ENCODE assay signal across 27 cellular contexts in the genomic region with DNA sequence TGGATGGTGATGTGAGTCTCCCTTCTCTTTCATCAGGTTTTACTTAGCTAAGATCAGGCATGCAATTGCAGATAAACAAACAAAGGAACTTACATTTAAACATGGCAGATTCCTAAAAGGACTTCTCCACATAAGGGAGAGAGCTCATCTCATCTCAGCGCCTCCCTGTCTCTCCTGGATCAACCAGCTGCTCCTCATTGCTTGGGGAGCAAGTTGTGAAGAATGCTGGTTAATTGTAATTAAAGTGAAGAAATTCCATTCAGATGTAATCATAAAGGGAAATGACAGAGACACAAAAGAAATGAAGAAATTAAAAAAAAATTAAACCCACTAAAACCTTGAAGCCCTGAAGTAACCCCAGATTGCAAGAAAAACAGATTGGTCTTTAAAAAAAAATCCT.
DNase-seq lines count a peak whose midpoint lies in the region; ATAC-seq and TF ChIP-seq lines count a peak whose summit lies in the region.
"Had no signal": no experiment of that assay in that cellular context is flagged by ENCODE, and none has a peak within 500 bp of the region (broad histone marks: within the 10 kb centered on the region; RNA-seq: fewer than 3 reads in every experiment).

No MANE protein-coding gene starts in this region.

- peaks cover 13% of the 10 kb centered on the region for H3K36me3 Mint-ChIP-seq in osteocyte (ENCODE audit: unreplicated experiment)
- H3K36me3 Mint-ChIP-seq: activated naive CD4-positive, alpha-beta T cell treated with anti-CD3 and anti-CD28 coated beads, Interleukin-2, amount 50 U/mL, for 72 hours; CD4-positive, alpha-beta memory T cell; stimulated activated naive B cell treated with anti-CD40 and anti-IgM and Interleukin-4, amounts not matched to agents 10 μg/mL and 1 μg/mL and 100 μg/mL, for 72 hours had no signal

- peak; percentile 38 for DNase-seq in EL
- DNase-seq in M059J (ENCODE audit: low read depth) = peak; percentile 55
- peak; percentile 15 for DNase-seq in fibroblast of the aortic adventitia (ENCODE audit: low read depth)
- DNase-seq in osteocyte (ENCODE audit: extremely low spot score, unreplicated experiment) = no peak
- no peak for DNase-seq in NCI-H2171 treated with DMSO at 0.1 percent for 48 hours (lab: John Stamatoyannopoulos, UW)
- no peak for DNase-seq in substantia nigra (lab: John Stamatoyannopoulos, UW)
- no peak for DNase-seq in COLO668 (lab: John Stamatoyannopoulos, UW; ENCODE audit: unreplicated experiment)
- DNase-seq: activated CD4-positive, alpha-beta T cell treated with anti-CD3 and anti-CD28 coated beads, Interleukin-2, amount 10 ng/mL, durations not matched to agents 7 days and 5 days; CD4-positive, alpha-beta memory T cell; colonic mucosa; head of caudate nucleus; immature natural killer cell; left ventricle myocardium superior; MG63; midbrain; NCI-H1417; NK-92 treated with Interleukin-12 subunit alpha and Interleukin-12 subunit beta, amount 100 ng/mL, for 24 hours; stimulated activated CD4-positive, alpha-beta T cell treated with anti-CD3 and anti-CD28 coated beads, Interleukin-2, amount 100 ng/mL, for 48 hours; stimulated activated naive B cell treated with anti-CD40 and anti-IgM and Interleukin-4, amounts not matched to agents 10 μg/mL and 1 μg/mL and 100 μg/mL, for 72 hours; T-helper 17 cell had no signal

- no peak overlapping the region for H3K27ac ChIP-seq in substantia nigra (ENCODE audit: low read depth, low read length, poor library complexity, severe bottlenecking)
- H3K27ac ChIP-seq: colonic mucosa, thoracic aorta had no signal

- peaks cover 7% of the 10 kb centered on the region for H3K9me3 Mint-ChIP-seq in osteocyte (ENCODE audit: unreplicated experiment)

- H3K4me3 Mint-ChIP-seq in osteocyte (ENCODE audit: unreplicated experiment) = no peak overlapping the region
- H3K4me3 Mint-ChIP-seq: activated CD4-positive, alpha-beta T cell treated with anti-CD3 and anti-CD28 coated beads, Interleukin-2, amount 10 ng/mL, durations not matched to agents 7 days and 5 days; activated T-helper 1 cell treated with anti-CD3 and anti-CD28 coated beads, Interleukin-12 subunit alpha, Interleukin-12 subunit beta, Interleukin-2, Interleukin-4 antibody, amounts not matched to agents 30 ng/mL and 10 ng/mL and 1 ng/mL, durations not matched to agents 14 hours and 24 hours and 36 hours; CD4-positive, alpha-beta memory T cell; immature natural killer cell; stimulated activated naive B cell treated with anti-CD40 and anti-IgM and Interleukin-4, amounts not matched to agents 10 μg/mL and 1 μg/mL and 100 μg/mL, for 72 hours; T-helper 17 cell had no signal

- H3K27ac Mint-ChIP-seq in osteocyte (ENCODE audit: unreplicated experiment) = peak overlapping the region; percentile 87
- H3K27ac Mint-ChIP-seq: activated CD4-positive, alpha-beta T cell treated with anti-CD3 and anti-CD28 coated beads, Interleukin-2, amount 10 ng/mL, durations not matched to agents 7 days and 5 days; activated naive CD4-positive, alpha-beta T cell treated with anti-CD3 and anti-CD28 coated beads, Interleukin-2, amount 50 U/mL, for 72 hours; activated T-helper 1 cell treated with anti-CD3 and anti-CD28 coated beads, Interleukin-12 subunit alpha, Interleukin-12 subunit beta, Interleukin-2, Interleukin-4 antibody, amounts not matched to agents 30 ng/mL and 10 ng/mL and 1 ng/mL, durations not matched to agents 14 hours and 24 hours and 36 hours; CD4-positive, alpha-beta memory T cell; immature natural killer cell; progenitor cell of endocrine pancreas; stimulated activated naive B cell treated with anti-CD40 and anti-IgM and Interleukin-4, amounts not matched to agents 10 μg/mL and 1 μg/mL and 100 μg/mL, for 72 hours; T-helper 17 cell had no signal

- no peak overlapping the region for H3K4me3 ChIP-seq in fibroblast of the aortic adventitia (ENCODE audit: low read depth, low read length)
- H3K4me3 ChIP-seq: colonic mucosa, MG63, skin epidermis, thoracic aorta had no signal

- ATAC-seq in HG03135 (IDR thresholded peaks at IDR 0.05; ENCODE audit: unreplicated experiment) = no peak
- ATAC-seq: activated naive CD4-positive, alpha-beta T cell treated with anti-CD3 and anti-CD28 coated beads, Interleukin-2, amount 50 U/mL, for 72 hours; Panc1; stimulated activated naive B cell treated with anti-CD40 and anti-IgM and Interleukin-4, amounts not matched to agents 10 μg/mL and 1 μg/mL and 100 μg/mL, for 72 hours; T-helper 17 cell had no signal

- no peaks in the 10 kb centered on the region for H3K27me3 Mint-ChIP-seq in osteocyte (ENCODE audit: unreplicated experiment)
- H3K27me3 Mint-ChIP-seq: activated CD4-positive, alpha-beta T cell treated with anti-CD3 and anti-CD28 coated beads, Interleukin-2, amount 10 ng/mL, durations not matched to agents 7 days and 5 days; CD4-positive, alpha-beta memory T cell; stimulated activated naive B cell treated with anti-CD40 and anti-IgM and Interleukin-4, amounts not matched to agents 10 μg/mL and 1 μg/mL and 100 μg/mL, for 72 hours; T-helper 17 cell had no signal

- peaks cover 68% of the 10 kb centered on the region for H3K4me1 Mint-ChIP-seq in osteocyte (ENCODE audit: unreplicated experiment)
- H3K4me1 Mint-ChIP-seq: activated CD4-positive, alpha-beta T cell treated with anti-CD3 and anti-CD28 coated beads, Interleukin-2, amount 10 ng/mL, durations not matched to agents 7 days and 5 days; CD4-positive, alpha-beta memory T cell; immature natural killer cell; stimulated activated naive B cell treated with anti-CD40 and anti-IgM and Interleukin-4, amounts not matched to agents 10 μg/mL and 1 μg/mL and 100 μg/mL, for 72 hours; T-helper 17 cell had no signal

- TF ChIP-seq CTCF in fibroblast of the aortic adventitia (IDR thresholded peaks at IDR 0.05; ENCODE audit: insufficient read depth, low read length) (no peak), osteocyte (IDR thresholded peaks at IDR 0.05) (no peak)

Comparison
In these comparisons a context has a peak if more than half of its experiments do, and no peak if none do; other contexts are left out.
1. DNase-seq: peak in EL (single experiment), M059J (single experiment) and fibroblast of the aortic adventitia (single experiment); none in osteocyte (single experiment), NCI-H2171 treated with DMSO at 0.1 percent for 48 hours (single experiment), substantia nigra (0 of 49) and COLO668 (single experiment).